ENCODE assay signal across 14 cellular contexts in the genomic region with DNA sequence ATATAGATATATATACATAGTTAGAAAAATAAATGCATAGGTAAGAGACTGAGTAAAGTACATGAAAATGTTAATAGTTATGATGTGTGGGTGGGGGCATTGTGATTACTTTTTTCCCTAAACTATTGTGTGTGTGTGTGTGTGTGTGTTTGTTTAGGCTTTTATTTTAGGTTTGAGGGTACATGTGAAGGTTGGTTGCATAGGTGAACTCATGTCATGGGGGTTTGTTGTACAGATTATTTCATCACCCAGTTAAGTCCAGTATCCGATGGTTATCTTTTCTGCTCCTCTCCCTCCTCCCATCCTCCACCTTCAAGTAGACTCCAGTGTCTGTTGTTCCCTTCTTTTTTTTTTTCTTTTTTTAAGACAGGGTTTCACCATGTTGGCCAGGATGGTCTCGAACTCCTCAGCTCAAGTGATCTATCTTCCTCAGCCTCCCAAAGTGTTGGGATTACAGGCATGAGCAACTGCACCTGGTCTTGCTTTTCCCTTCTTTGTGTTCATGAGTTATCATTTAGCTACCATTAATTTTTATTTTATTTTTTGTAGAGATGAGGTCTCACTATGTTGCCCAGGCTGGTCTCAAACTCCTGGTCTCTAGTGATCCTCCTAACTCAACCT.
"Had no signal": no experiment of that assay in that cellular context is flagged by ENCODE, and none has a peak within 500 bp of the region (broad histone marks: within the 10 kb centered on the region; RNA-seq: fewer than 3 reads in every experiment).

No MANE protein-coding gene starts in this region.

- H3K27ac Mint-ChIP-seq: endodermal cell, memory B cell had no signal

- ATAC-seq: gastroesophageal sphincter; left colon; stimulated activated naive CD8-positive, alpha-beta T cell treated with anti-CD3 and anti-CD28 coated beads, Interleukin-15, Interleukin-2, amounts not matched to agents 100 U/mL and 50 U/mL, for 24 hours; upper lobe of right lung had no signal

- H3K9me3 Mint-ChIP-seq: endodermal cell, memory B cell had no signal

- DNase-seq: activated CD4-positive, alpha-beta T cell treated with anti-CD3 and anti-CD28 coated beads, Interleukin-2, amount 50 U/mL, for 4 hours; activated CD8-positive, alpha-beta memory T cell treated with anti-CD3 and anti-CD28 coated beads for 24 hours; activated T-cell treated with anti-CD3 and anti-CD28 coated beads, Interleukin-2, amount 50 U/mL, for 48 hours; cortex of kidney; endodermal cell; islet precursor cell; left colon; ovary; stimulated activated CD4-positive, alpha-beta T cell treated with anti-CD3 and anti-CD28 coated beads, Interleukin-4, amount 100 ng/mL, for 4 hours; stimulated activated naive CD8-positive, alpha-beta T cell treated with anti-CD3 and anti-CD28 coated beads, Interleukin-15, Interleukin-2, amounts not matched to agents 100 U/mL and 50 U/mL, for 24 hours; T-helper 9 cell; upper lobe of right lung had no signal

- H3K27me3 Mint-ChIP-seq: memory B cell had no signal

- H3K36me3 Mint-ChIP-seq: memory B cell had no signal
